Comparison of ENCODE assay signal across 20 cellular contexts in the genomic region with DNA sequence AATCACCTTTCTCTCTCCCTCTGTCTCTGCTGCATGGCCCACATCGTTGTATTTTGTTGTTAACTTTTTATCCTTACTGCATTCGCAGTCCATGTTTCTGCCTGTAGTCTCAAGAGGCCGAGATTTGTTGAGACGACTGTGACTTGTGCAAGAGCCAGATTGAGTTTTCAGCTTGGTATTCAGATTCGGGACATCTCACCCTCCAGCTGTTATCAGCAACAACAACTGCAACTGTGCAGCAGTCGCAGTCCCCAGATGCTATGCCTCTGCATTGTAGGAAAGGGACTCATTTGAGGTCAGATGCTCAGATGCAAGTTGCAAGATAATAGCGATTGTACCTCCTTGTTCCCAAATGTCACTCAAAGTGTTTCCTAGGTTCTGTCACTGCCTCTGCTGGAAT.
A peak's percentile ranks its signal among the peaks of the same experiment; 100 is the strongest.
DNase-seq lines count a peak whose midpoint lies in the region; ATAC-seq, FAIRE-seq and TF ChIP-seq lines count a peak whose summit lies in the region.
"Had no signal": no experiment of that assay in that cellular context is flagged by ENCODE, and none has a peak within 500 bp of the region (broad histone marks: within the 10 kb centered on the region; RNA-seq: fewer than 3 reads in every experiment).

No MANE protein-coding gene starts in this region.

- H3K4me1 ChIP-seq in SJCRH30 (peaks cover 41% of the 10 kb centered on the region), esophagus (ENCODE audit: control insufficient read depth in 2 of 2, insufficient read depth in 2 of 2, low read length in 1 of 2) (peaks cover 6 to 15% of the 10 kb centered on the region in 2 donors)
- H3K4me1 ChIP-seq: BE2C had no signal

- ATAC-seq in sciatic nerve (no peak), HG03159 (IDR thresholded peaks at IDR 0.05; ENCODE audit: unreplicated experiment) (no peak), GM18867 (IDR thresholded peaks at IDR 0.05; ENCODE audit: unreplicated experiment) (no peak)
- ATAC-seq: A549, HCT116 had no signal

- DNase-seq in GM12891 (ENCODE audit: insufficient read length, low spot score): no peak
- peak; percentile 7 to 25 for DNase-seq in SJCRH30
- peak; percentile 25 for DNase-seq in sciatic nerve (ENCODE audit: low spot score)
- no peak for DNase-seq in NCI-H1930 (lab: John Stamatoyannopoulos, UW)
- DNase-seq: BE2C; CD4-positive, alpha-beta memory T cell; COR-L47; DMS153; DMS79 treated with DMSO at 0.1 percent for 48 hours; EL had no signal

- peak; percentile 54 for FAIRE-seq in GM12891 (lab: Jason Lieb, UNC)
- FAIRE-seq: A549, D721Med, G401.6, H54, HTR-8/SVneo had no signal

- H3K4me3 ChIP-seq in SJCRH30 (no peak overlapping the region), esophagus (ENCODE audit: low read depth in 1 of 2, low read length in 2 of 2) (no peak overlapping the region)
- H3K4me3 ChIP-seq: A549 had no signal

- no peak overlapping the region for H3K27ac ChIP-seq in SJCRH30
- H3K27ac ChIP-seq in esophagus (ENCODE audit: low read depth in 2 of 2, low read length in 1 of 2): peak overlapping the region; percentile 33 to 74
- H3K27ac ChIP-seq: A549, C4-2B had no signal

- intact Hi-C loops in sciatic nerve (cut with DNase I): no loop called here

- no peak for TF ChIP-seq POLR2A in GM12891 (IDR thresholded peaks at IDR 0.05; ENCODE audit: low read depth, low read length)

- 68 to 82% methylated on average over 7 of the region's 7 CpGs for WGBS in esophagus, 2 donors

- H3K36me3 ChIP-seq in SJCRH30 (no peaks in the 10 kb centered on the region), esophagus (ENCODE audit: control insufficient read depth in 2 of 2, insufficient read depth in 2 of 2, low read length in 1 of 2) (no peaks in the 10 kb centered on the region)
- H3K36me3 ChIP-seq: BE2C had no signal

- H3K27me3 ChIP-seq in SJCRH30 (no peaks in the 10 kb centered on the region), esophagus (ENCODE audit: control insufficient read depth in 1 of 2, insufficient read depth in 2 of 2, low read length in 2 of 2) (no peaks in the 10 kb centered on the region)
- H3K27me3 ChIP-seq: BE2C had no signal

- H3K9me3 ChIP-seq in SJCRH30 (replicated peaks) (no peaks in the 10 kb centered on the region), esophagus (ENCODE audit: control insufficient read depth in 2 of 2, insufficient read depth in 1 of 2, low read depth in 1 of 2, low read length in 1 of 2) (no peaks in the 10 kb centered on the region)
- H3K9me3 ChIP-seq: A549, BE2C had no signal

TF ChIP-seq in GM12891, 5 proteins besides CTCF, POLR2A, EP300 and RAD21:
- TF ChIP-seq SPI1 (IDR thresholded peaks at IDR 0.05; ENCODE audit: low read depth, low read length) (no peak), TAF1 (IDR thresholded peaks at IDR 0.05; ENCODE audit: low read depth, low read length) (no peak), POLR2AphosphoS5 (IDR thresholded peaks at IDR 0.05; ENCODE audit: low read depth, low read length) (no peak), PAX5 (IDR thresholded peaks at IDR 0.05; ENCODE audit: insufficient read depth, low read length, severe bottlenecking) (no peak), POU2F2 (IDR thresholded peaks at IDR 0.05; ENCODE audit: low read depth, low read length) (no peak)

Comparison
In these comparisons a context has a peak if more than half of its experiments do, and no peak if none do; other contexts are left out.
1. DNase-seq: peak in SJCRH30 (2 of 2) and sciatic nerve (single experiment); none in GM12891 (single experiment) and NCI-H1930 (0 of 2).